In the genomic region with DNA sequence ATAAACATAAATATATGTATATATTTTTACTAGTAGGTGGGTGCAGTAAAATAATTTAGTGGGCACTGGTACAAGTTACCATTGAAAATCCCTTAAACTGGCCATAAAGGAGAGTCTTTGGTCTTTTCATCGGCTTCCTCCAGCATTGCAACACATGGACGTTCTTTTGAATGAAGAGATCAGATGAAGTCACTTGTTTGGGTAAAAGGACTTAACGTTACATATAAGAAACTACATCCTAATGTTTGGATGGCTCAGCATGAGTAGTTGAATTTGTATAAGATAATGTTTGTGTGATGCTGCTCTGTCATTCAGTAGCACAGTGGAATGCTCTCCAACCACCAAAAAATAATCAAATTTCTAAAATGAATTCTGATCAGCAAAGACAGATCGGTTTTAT, we compare ENCODE assay signal across 8 cellular contexts.
"Had no signal": no experiment of that assay in that cellular context is flagged by ENCODE, and none has a peak within 500 bp of the region (broad histone marks: within the 10 kb centered on the region; RNA-seq: fewer than 3 reads in every experiment).

No MANE protein-coding gene starts in this region.

- FAIRE-seq: HepG2, K562 had no signal

- H3K9me3 ChIP-seq: HAP-1 had no signal

- ATAC-seq: HepG2, K562 had no signal

- H3K36me3 ChIP-seq: HAP-1 had no signal

- H3K4me1 ChIP-seq: HAP-1 had no signal

- H3K4me3 ChIP-seq: GM23248, HAP-1, K562 had no signal

- H3K27ac ChIP-seq: GM23248, HL-60 had no signal

- DNase-seq: GM23248, GOT3, H7, KG1 had no signal
